Comparison of ENCODE assay signal across 19 cellular contexts in genomic region chr14:51715250-51715649, GRCh38.
DNase-seq lines count a peak whose midpoint lies in the region; ATAC-seq and TF ChIP-seq lines count a peak whose summit lies in the region.
"Had no signal": no experiment of that assay in that cellular context is flagged by ENCODE, and none has a peak within 500 bp of the region (broad histone marks: within the 10 kb centered on the region; RNA-seq: fewer than 3 reads in every experiment).

No MANE protein-coding gene starts in this region.

- no peaks in the 10 kb centered on the region for H3K9me3 ChIP-seq in cardiac muscle cell (ENCODE audit: low read depth)
- H3K9me3 ChIP-seq in left ventricle myocardium inferior (replicated peaks) = no peaks in the 10 kb centered on the region
- no peaks in the 10 kb centered on the region for H3K9me3 ChIP-seq in mucosa of descending colon
- H3K9me3 ChIP-seq: Caco-2 had no signal

- TF ChIP-seq CTCF in cardiac muscle cell (IDR thresholded peaks at IDR 0.05; ENCODE audit: low read depth, low read length) (no peak), left ventricle myocardium inferior (IDR thresholded peaks at IDR 0.05; ENCODE audit: borderline replicate concordance) (no peak), astrocyte of the cerebellum (IDR thresholded peaks at IDR 0.05; ENCODE audit: low read depth, low read length, missing control alignments) (peak; percentile 6), mucosa of descending colon (IDR thresholded peaks at IDR 0.05) (no peak), GM13976 (IDR thresholded peaks at IDR 0.05; ENCODE audit: borderline replicate concordance, control extremely low read depth, extremely low read depth, insufficient read depth, missing control alignments) (no peak)

- in situ Hi-C loops in astrocyte of the cerebellum (cut with HindIII; ENCODE audit: low sequenced_read_pairs) = no loop called here
- in situ Hi-C loops in GM13976 (cut with MboI; ENCODE audit: low sequenced_read_pairs, unreplicated experiment) = no loop called here

- DNase-seq in cardiac muscle cell (ENCODE audit: low read depth in 1 of 2, low spot score in 1 of 2) (no peak), left ventricle myocardium inferior (no peak), astrocyte of the cerebellum (ENCODE audit: low read depth) (no peak), mucosa of descending colon (no peak), HPDE6-E6E7 (ENCODE audit: extremely low spot score) (no peak), GM13976 (ENCODE audit: low spot score) (no peak)
- no peak for DNase-seq in effector memory CD8-positive, alpha-beta T cell
- DNase-seq in activated CD4-positive, alpha-beta T cell treated with anti-CD3 and anti-CD28 coated beads for 48 hours = no peak
- DNase-seq: CD4-positive, alpha-beta T cell; DMS79; H9; MM.1S; NCI-H1092; NCI-H2081 treated with DMSO at 0.1 percent for 48 hours; NCI-H510A had no signal

- H3K4me1 ChIP-seq in cardiac muscle cell (ENCODE audit: low read depth) = peaks cover 21% of the 10 kb centered on the region
- no peaks in the 10 kb centered on the region for H3K4me1 ChIP-seq in left ventricle myocardium inferior
- H3K4me1 ChIP-seq in mucosa of descending colon (ENCODE audit: low read depth) = no peaks in the 10 kb centered on the region

- H3K4me1 Mint-ChIP-seq in effector memory CD8-positive, alpha-beta T cell (ENCODE audit: low read depth in 2 of 2) = peaks cover 0 to 6% of the 10 kb centered on the region in 2 donors

- H3K4me3 Mint-ChIP-seq in effector memory CD8-positive, alpha-beta T cell = no peak overlapping the region
- H3K4me3 Mint-ChIP-seq: CD4-positive, alpha-beta T cell; H9 had no signal

- H3K9me3 Mint-ChIP-seq in effector memory CD8-positive, alpha-beta T cell = no peaks in the 10 kb centered on the region
- H3K9me3 Mint-ChIP-seq: CD4-positive, alpha-beta T cell; H9 had no signal

- H3K27me3 Mint-ChIP-seq in effector memory CD8-positive, alpha-beta T cell = no peaks in the 10 kb centered on the region
- H3K27me3 Mint-ChIP-seq: CD4-positive, alpha-beta T cell had no signal

- no peak overlapping the region for H3K27ac Mint-ChIP-seq in effector memory CD8-positive, alpha-beta T cell
- H3K27ac Mint-ChIP-seq: CD4-positive, alpha-beta T cell had no signal

- ATAC-seq in mucosa of descending colon = peak; percentile 51
- no peak for ATAC-seq in effector memory CD8-positive, alpha-beta T cell (replicated peaks)
- ATAC-seq: Panc1, Right ventricle myocardium inferior had no signal

- H3K36me3 ChIP-seq in cardiac muscle cell (peaks cover 11% of the 10 kb centered on the region), left ventricle myocardium inferior (peaks cover 66% of the 10 kb centered on the region), mucosa of descending colon (ENCODE audit: low read depth) (no peaks in the 10 kb centered on the region)

- peak overlapping the region; percentile 55 for H3K27ac ChIP-seq in cardiac muscle cell
- H3K27ac ChIP-seq in left ventricle myocardium inferior (replicated peaks) = no peak overlapping the region
- H3K27ac ChIP-seq: HL-60 had no signal

- H3K4me3 ChIP-seq in cardiac muscle cell = no peak overlapping the region
- no peak overlapping the region for H3K4me3 ChIP-seq in left ventricle myocardium inferior
- no peak overlapping the region for H3K4me3 ChIP-seq in astrocyte of the cerebellum (ENCODE audit: low read depth, low read length)
- no peak overlapping the region for H3K4me3 ChIP-seq in mucosa of descending colon

- intact Hi-C loops in left ventricle myocardium inferior (cut with micrococcal nuclease) (no loop called here), mucosa of descending colon (cut with DNase I, micrococcal nuclease) (no loop called here)

- no peaks in the 10 kb centered on the region for H3K36me3 Mint-ChIP-seq in effector memory CD8-positive, alpha-beta T cell (ENCODE audit: insufficient read depth)

- no peaks in the 10 kb centered on the region for H3K27me3 ChIP-seq in cardiac muscle cell
- H3K27me3 ChIP-seq in left ventricle myocardium inferior (ENCODE audit: low read depth) = no peaks in the 10 kb centered on the region
